35 cellular contexts compared by ENCODE assay signal in the genomic region with DNA sequence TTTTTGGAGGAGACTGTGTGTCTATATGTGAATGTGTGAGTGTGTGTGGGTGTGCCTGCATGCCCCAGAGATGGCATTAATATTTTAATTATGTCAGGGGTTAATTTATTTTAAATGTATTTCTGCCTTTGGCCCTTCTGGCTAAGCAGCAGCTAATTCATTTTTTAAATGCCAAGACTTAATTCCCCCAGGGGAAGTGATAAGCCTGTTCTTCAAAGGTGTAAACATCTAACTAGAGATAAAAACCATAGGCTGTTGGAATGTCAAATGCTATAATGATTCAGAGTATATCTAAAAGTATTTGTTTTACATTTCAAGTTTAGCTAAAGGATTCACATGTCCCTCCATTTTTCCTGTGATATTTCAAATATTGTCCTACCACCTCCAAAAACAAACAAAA.
"Had no signal": no experiment of that assay in that cellular context is flagged by ENCODE, and none has a peak within 500 bp of the region (broad histone marks: within the 10 kb centered on the region; RNA-seq: fewer than 3 reads in every experiment).

No MANE protein-coding gene starts in this region.

- H3K36me3 ChIP-seq: brain microvascular endothelial cell, breast epithelium had no signal

- H3K9me3 Mint-ChIP-seq: activated B cell treated with CpG ODN at 0.5 μM for 24 hours; activated CD8-positive, alpha-beta T cell treated with anti-CD3 and anti-CD28 coated beads for 36 hours; activated T-cell treated with anti-CD3 and anti-CD28 coated beads, Interleukin-2, amount 50 U/mL, for 4 hours; activated T-helper 17 cell treated with anti-CD3 and anti-CD28 coated beads, Interleukin-2, amount 50 U/mL, for 72 hours had no signal

- DNase-seq: activated B cell treated with CpG ODN at 0.5 μM for 24 hours; activated CD4-positive, alpha-beta memory T cell treated with anti-CD3 and anti-CD28 coated beads for 36 hours; activated CD4-positive, alpha-beta T cell treated with anti-CD3 and anti-CD28 coated beads for 4 hours; activated CD4-positive, alpha-beta T cell treated with anti-CD3 and anti-CD28 coated beads, Interleukin-2, amount 10 ng/mL, durations not matched to agents 24 days and 14 days; activated CD4-positive, alpha-beta T cell treated with anti-CD3 and anti-CD28 coated beads, Interleukin-2, amount 50 U/mL, for 1 hour; activated CD4-positive, alpha-beta T cell treated with anti-CD3 and anti-CD28 coated beads, Interleukin-2, amount 50 U/mL, for 4 hours; activated CD4-positive, CD25-positive, alpha-beta regulatory T cell treated with anti-CD3 and anti-CD28 coated beads, Interleukin-2, amount 50 U/mL, for 72 hours; activated CD8-positive, alpha-beta memory T cell treated with anti-CD3 and anti-CD28 coated beads, Interleukin-2, amount 50 U/mL, for 4 hours; activated CD8-positive, alpha-beta T cell treated with anti-CD3 and anti-CD28 coated beads for 36 hours; activated effector memory CD4-positive, alpha-beta T cell treated with anti-CD3 and anti-CD28 coated beads, Interleukin-2, amount 50 U/mL, for 16 hours; activated gamma-delta T cell treated with Interleukin-2 at 50 U/mL for 16 hours; activated naive CD4-positive, alpha-beta T cell; activated naive CD4-positive, alpha-beta T cell treated with anti-CD3 and anti-CD28 coated beads, Interleukin-2, amount 10 ng/mL, durations not matched to agents 7 days and 5 days; activated naive CD8-positive, alpha-beta T cell treated with anti-CD3 and anti-CD28 coated beads, Interleukin-2, amount 10 ng/mL, durations not matched to agents 7 days and 5 days; activated naive CD8-positive, alpha-beta T cell treated with anti-CD3 and anti-CD28 coated beads, Interleukin-2, amount 50 U/mL, for 24 hours; activated T-cell treated with anti-CD3 and anti-CD28 coated beads for 4 hours; activated T-cell treated with anti-CD3 and anti-CD28 coated beads, Interleukin-2, amount 50 U/mL, for 1 hour; activated T-cell treated with anti-CD3 and anti-CD28 coated beads, Interleukin-2, amount 50 U/mL, for 4 hours; activated T-cell treated with anti-CD3 and anti-CD28 coated beads, Interleukin-2, amount 50 U/mL, for 72 hours; amygdala; anterior cingulate cortex; body of pancreas; brain microvascular endothelial cell; central memory CD4-positive, alpha-beta T cell; SW 1271; T-helper 1 cell; T-helper 2 cell; T-helper 9 cell had no signal

- H3K4me1 Mint-ChIP-seq: activated B cell treated with CpG ODN at 0.5 μM for 24 hours; activated CD4-positive, alpha-beta T cell treated with anti-CD3 and anti-CD28 coated beads, Interleukin-2, amount 10 ng/mL, durations not matched to agents 24 days and 14 days; activated naive CD4-positive, alpha-beta T cell treated with anti-CD3 and anti-CD28 coated beads, Interleukin-2, amount 10 ng/mL, durations not matched to agents 7 days and 5 days; activated naive CD4-positive, alpha-beta T cell treated with anti-CD3 and anti-CD28 coated beads, Interleukin-2, amount 50 U/mL, for 24 hours; activated naive CD8-positive, alpha-beta T cell treated with anti-CD3 and anti-CD28 coated beads, Interleukin-2, amount 10 ng/mL, durations not matched to agents 7 days and 5 days; activated naive CD8-positive, alpha-beta T cell treated with anti-CD3 and anti-CD28 coated beads, Interleukin-2, amount 50 U/mL, for 24 hours; activated T-helper 17 cell treated with anti-CD3 and anti-CD28 coated beads, Interleukin-2, amount 50 U/mL, for 72 hours had no signal

- H3K36me3 Mint-ChIP-seq: activated CD4-positive, alpha-beta memory T cell treated with anti-CD3 and anti-CD28 coated beads for 36 hours; activated naive CD4-positive, alpha-beta T cell treated with anti-CD3 and anti-CD28 coated beads, Interleukin-2, amount 50 U/mL, for 24 hours; activated naive CD8-positive, alpha-beta T cell treated with anti-CD3 and anti-CD28 coated beads, Interleukin-2, amount 10 ng/mL, durations not matched to agents 7 days and 5 days had no signal

- H3K4me3 ChIP-seq: body of pancreas, breast epithelium had no signal

- H3K27ac Mint-ChIP-seq: activated B cell treated with CpG ODN at 0.5 μM for 24 hours; activated CD4-positive, alpha-beta memory T cell treated with anti-CD3 and anti-CD28 coated beads for 36 hours; activated CD4-positive, alpha-beta T cell treated with anti-CD3 and anti-CD28 coated beads, Interleukin-2, amount 10 ng/mL, durations not matched to agents 24 days and 14 days; activated CD8-positive, alpha-beta T cell treated with anti-CD3 and anti-CD28 coated beads for 36 hours; activated naive CD4-positive, alpha-beta T cell treated with anti-CD3 and anti-CD28 coated beads, Interleukin-2, amount 10 ng/mL, durations not matched to agents 7 days and 5 days; activated naive CD4-positive, alpha-beta T cell treated with anti-CD3 and anti-CD28 coated beads, Interleukin-2, amount 50 U/mL, for 24 hours; activated naive CD8-positive, alpha-beta T cell treated with anti-CD3 and anti-CD28 coated beads, Interleukin-2, amount 10 ng/mL, durations not matched to agents 7 days and 5 days; activated naive CD8-positive, alpha-beta T cell treated with anti-CD3 and anti-CD28 coated beads, Interleukin-2, amount 50 U/mL, for 24 hours; activated T-cell treated with anti-CD3 and anti-CD28 coated beads, Interleukin-2, amount 50 U/mL, for 72 hours; activated T-helper 1 cell treated with anti-CD3 and anti-CD28 coated beads, Interleukin-12 subunit alpha, Interleukin-12 subunit beta, Interleukin-2, Interleukin-4 antibody, amounts not matched to agents 30 ng/mL and 10 ng/mL and 1 ng/mL, durations not matched to agents 14 hours and 24 hours and 36 hours; activated T-helper 17 cell treated with anti-CD3 and anti-CD28 coated beads, Interleukin-2, amount 50 U/mL, for 72 hours; T-helper 1 cell treated with Interleukin-12 subunit alpha and Interleukin-12 subunit beta and Interleukin-4 antibody, amounts not matched to agents 30 μg/mL and 1 μg/mL, for 36 hours; T-helper 2 cell treated with Interferon-gamma antibody and Interleukin-4, amounts not matched to agents 5 μg/mL and 100 μg/mL, for 36 hours had no signal

- H3K4me1 ChIP-seq: body of pancreas, breast epithelium had no signal

- H3K27ac ChIP-seq: body of pancreas, brain microvascular endothelial cell, breast epithelium, VCaP had no signal

- H3K4me3 Mint-ChIP-seq: activated B cell treated with CpG ODN at 0.5 μM for 24 hours; activated CD4-positive, alpha-beta memory T cell treated with anti-CD3 and anti-CD28 coated beads for 36 hours; activated CD4-positive, alpha-beta T cell treated with anti-CD3 and anti-CD28 coated beads, Interleukin-2, amount 10 ng/mL, durations not matched to agents 24 days and 14 days; activated CD8-positive, alpha-beta T cell treated with anti-CD3 and anti-CD28 coated beads for 36 hours; activated naive CD4-positive, alpha-beta T cell treated with anti-CD3 and anti-CD28 coated beads, Interleukin-2, amount 10 ng/mL, durations not matched to agents 7 days and 5 days; activated naive CD4-positive, alpha-beta T cell treated with anti-CD3 and anti-CD28 coated beads, Interleukin-2, amount 50 U/mL, for 24 hours; activated naive CD8-positive, alpha-beta T cell treated with anti-CD3 and anti-CD28 coated beads, Interleukin-2, amount 10 ng/mL, durations not matched to agents 7 days and 5 days; activated naive CD8-positive, alpha-beta T cell treated with anti-CD3 and anti-CD28 coated beads, Interleukin-2, amount 50 U/mL, for 24 hours; activated T-cell treated with anti-CD3 and anti-CD28 coated beads, Interleukin-2, amount 50 U/mL, for 4 hours; activated T-cell treated with anti-CD3 and anti-CD28 coated beads, Interleukin-2, amount 50 U/mL, for 72 hours; activated T-helper 1 cell treated with anti-CD3 and anti-CD28 coated beads, Interleukin-12 subunit alpha, Interleukin-12 subunit beta, Interleukin-2, Interleukin-4 antibody, amounts not matched to agents 30 ng/mL and 10 ng/mL and 1 ng/mL, durations not matched to agents 14 hours and 24 hours and 36 hours; activated T-helper 17 cell treated with anti-CD3 and anti-CD28 coated beads, Interleukin-2, amount 50 U/mL, for 72 hours; T-helper 1 cell treated with Interleukin-12 subunit alpha and Interleukin-12 subunit beta and Interleukin-4 antibody, amounts not matched to agents 30 μg/mL and 1 μg/mL, for 36 hours; T-helper 2 cell treated with Interferon-gamma antibody and Interleukin-4, amounts not matched to agents 5 μg/mL and 100 μg/mL, for 36 hours had no signal

- H3K27me3 Mint-ChIP-seq: activated CD4-positive, alpha-beta memory T cell treated with anti-CD3 and anti-CD28 coated beads for 36 hours; activated CD8-positive, alpha-beta T cell treated with anti-CD3 and anti-CD28 coated beads for 36 hours; activated naive CD4-positive, alpha-beta T cell treated with anti-CD3 and anti-CD28 coated beads, Interleukin-2, amount 50 U/mL, for 24 hours; activated naive CD8-positive, alpha-beta T cell treated with anti-CD3 and anti-CD28 coated beads, Interleukin-2, amount 50 U/mL, for 24 hours; activated T-helper 17 cell treated with anti-CD3 and anti-CD28 coated beads, Interleukin-2, amount 50 U/mL, for 72 hours had no signal

- H3K9me3 ChIP-seq: body of pancreas, breast epithelium had no signal

- H3K27me3 ChIP-seq: body of pancreas, brain microvascular endothelial cell, breast epithelium had no signal
